ENCODE assay signal across 7 cellular contexts in genomic region chr7:93987297-93987696, GRCh38.
"Had no signal": no experiment of that assay in that cellular context is flagged by ENCODE, and none has a peak within 500 bp of the region (broad histone marks: within the 10 kb centered on the region; RNA-seq: fewer than 3 reads in every experiment).

No MANE protein-coding gene starts in this region.

- H3K4me3 ChIP-seq: HAP-1, K562 had no signal

- H3K4me3 Mint-ChIP-seq: HFFc6 had no signal

- DNase-seq: GOT3, H7, HFFc6, IMR-90 had no signal

- H3K36me3 ChIP-seq: HAP-1 had no signal

- ATAC-seq: HCT116, K562 had no signal

- H3K9me3 Mint-ChIP-seq: HFFc6 had no signal

- H3K27ac Mint-ChIP-seq: HFFc6 had no signal
